Comparison of ENCODE assay signal across 10 cellular contexts in the genomic region with DNA sequence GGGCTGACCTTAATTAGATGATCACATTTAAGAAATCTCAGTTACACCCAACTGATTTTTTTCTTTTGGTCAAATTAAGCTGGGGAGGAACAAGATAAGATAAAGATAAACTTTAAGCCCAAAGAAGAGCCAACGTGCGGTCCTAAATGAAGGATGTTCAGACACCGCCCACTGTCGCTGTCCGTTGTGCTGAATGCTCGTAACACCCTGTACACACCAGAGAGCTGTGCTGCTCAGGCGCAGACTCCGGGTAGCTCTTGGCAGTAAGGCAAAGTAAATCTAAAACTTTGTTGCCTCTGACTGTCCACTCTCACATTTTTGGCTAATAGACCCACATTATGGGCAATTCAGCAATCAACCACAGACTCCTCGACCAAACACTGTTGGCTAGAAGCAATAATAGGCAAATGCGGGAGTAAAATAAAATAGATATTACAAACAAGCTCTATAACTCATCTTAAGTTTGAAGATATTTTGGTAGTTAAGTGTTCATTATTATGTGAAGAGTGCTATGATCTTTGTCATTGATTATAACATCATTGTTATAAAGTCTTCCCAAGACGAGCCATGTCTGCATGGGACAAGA. TPM values are rescaled to one million over a fixed set of nuclear protein-coding genes. Genes with fewer than 3 reads are reported as not detected.
A peak's percentile ranks its signal among the peaks of the same experiment; 100 is the strongest.
DNase-seq lines count a peak whose midpoint lies in the region; ATAC-seq and TF ChIP-seq lines count a peak whose summit lies in the region.
"Had no signal": no experiment of that assay in that cellular context is flagged by ENCODE, and none has a peak within 500 bp of the region (broad histone marks: within the 10 kb centered on the region; RNA-seq: fewer than 3 reads in every experiment).

No MANE protein-coding gene starts in this region.

- no peak for ATAC-seq in HG02571 (IDR thresholded peaks at IDR 0.05; ENCODE audit: unreplicated experiment)

- no peak overlapping the region for H4K12ac ChIP-seq in trophoblast cell (ENCODE audit: low read depth, low read length)

- H2BK120ac ChIP-seq in trophoblast cell (ENCODE audit: insufficient read depth, low read length, poor library complexity): no peak overlapping the region

- no peak overlapping the region for H4K91ac ChIP-seq in trophoblast cell (ENCODE audit: low read depth, low read length)

- no peak overlapping the region for H3K9ac ChIP-seq in colonic mucosa (ENCODE audit: low read depth in 2 of 2, low read length in 2 of 2)
- no peak overlapping the region for H3K9ac ChIP-seq in trophoblast cell (ENCODE audit: low read length)

- H4K8ac ChIP-seq in trophoblast cell (ENCODE audit: low read depth, low read length): no peak overlapping the region

- no peaks in the 10 kb centered on the region for H3K79me1 ChIP-seq in trophoblast cell (ENCODE audit: low read length)

- H3K36me3 ChIP-seq in colonic mucosa (no peaks in the 10 kb centered on the region), trophoblast cell (ENCODE audit: control insufficient read depth in 1 of 2, insufficient read depth in 2 of 2, low read length in 2 of 2) (no peaks in the 10 kb centered on the region), sigmoid colon (no peaks in the 10 kb centered on the region)
- no peaks in the 10 kb centered on the region for H3K36me3 ChIP-seq in effector memory CD4-positive, alpha-beta T cell (ENCODE audit: control insufficient read depth, insufficient read depth, low read length)
- H3K36me3 ChIP-seq: left ventricle myocardium inferior had no signal

- no peak overlapping the region for H3K4me3 ChIP-seq in colonic mucosa
- no peak overlapping the region for H3K4me3 ChIP-seq in trophoblast cell (ENCODE audit: low read depth, low read length)
- no peak overlapping the region for H3K4me3 ChIP-seq in effector memory CD4-positive, alpha-beta T cell (ENCODE audit: insufficient read depth, low read depth, low read length, poor library complexity, severe bottlenecking)
- no peak overlapping the region for H3K4me3 ChIP-seq in sigmoid colon
- H3K4me3 ChIP-seq: left ventricle myocardium inferior had no signal

- no peak overlapping the region for H3K23ac ChIP-seq in trophoblast cell (ENCODE audit: low read length)

- intact Hi-C loops in colonic mucosa (cut with DNase I) (no loop called here), sigmoid colon (cut with DNase I) (no loop called here)

- peak; percentile 24 for DNase-seq in activated CD4-positive, alpha-beta T cell treated with anti-CD3 and anti-CD28 coated beads for 48 hours
- no peak for DNase-seq in activated CD4-positive, alpha-beta T cell treated with anti-CD3 and anti-CD28 coated beads, Interleukin-2, amount 50 U/mL, for 1 hour
- DNase-seq in NCI-H69 (lab: John Stamatoyannopoulos, UW): peak; percentile 44
- DNase-seq in colonic mucosa: peak; percentile 25
- DNase-seq in trophoblast cell: peak; percentile 18 to 58
- no peak for DNase-seq in effector memory CD4-positive, alpha-beta T cell
- DNase-seq in sigmoid colon: no peak
- DNase-seq: left ventricle myocardium inferior, NCI-H2029 had no signal

- H3K27ac ChIP-seq in colonic mucosa (no peak overlapping the region), trophoblast cell (ENCODE audit: low read depth, low read length) (no peak overlapping the region), sigmoid colon (no peak overlapping the region)
- no peak overlapping the region for H3K27ac ChIP-seq in effector memory CD4-positive, alpha-beta T cell (ENCODE audit: insufficient read depth, low read length, poor library complexity, severe bottlenecking)
- H3K27ac ChIP-seq: left ventricle myocardium inferior had no signal

- no peaks in the 10 kb centered on the region for H3K9me3 ChIP-seq in colonic mucosa
- H3K9me3 ChIP-seq in trophoblast cell (ENCODE audit: insufficient read depth, low read depth, low read length): peaks cover 1% of the 10 kb centered on the region
- H3K9me3 ChIP-seq in effector memory CD4-positive, alpha-beta T cell (ENCODE audit: control insufficient read depth, low read length): no peaks in the 10 kb centered on the region
- no peaks in the 10 kb centered on the region for H3K9me3 ChIP-seq in sigmoid colon

- no peaks in the 10 kb centered on the region for H3K79me2 ChIP-seq in trophoblast cell (ENCODE audit: control insufficient read depth, insufficient read depth, low read length, poor library complexity)

- H3K4me2 ChIP-seq in trophoblast cell (ENCODE audit: low read length): no peak overlapping the region

- WGBS in trophoblast cell (ENCODE audit: extremely low coverage, insufficient coverage, insufficient read length): no CpG with 5 or more reads among the region's 11 CpGs
- 39 to 46% methylated on average over 11 of the region's 11 CpGs for WGBS in sigmoid colon, 2 donors

- TF ChIP-seq CTCF in colonic mucosa (IDR thresholded peaks at IDR 0.05) (no peak), sigmoid colon (IDR thresholded peaks at IDR 0.05) (no peak)

- no peaks in the 10 kb centered on the region for H3K4me1 ChIP-seq in colonic mucosa
- no peaks in the 10 kb centered on the region for H3K4me1 ChIP-seq in trophoblast cell (ENCODE audit: control insufficient read depth in 1 of 2, insufficient read depth in 2 of 2, low read length in 2 of 2)
- no peaks in the 10 kb centered on the region for H3K4me1 ChIP-seq in effector memory CD4-positive, alpha-beta T cell (ENCODE audit: control insufficient read depth, insufficient read depth, low read length, poor library complexity, severe bottlenecking)
- no peaks in the 10 kb centered on the region for H3K4me1 ChIP-seq in sigmoid colon
- H3K4me1 ChIP-seq: left ventricle myocardium inferior had no signal

- TF ChIP-seq POLR2A in sigmoid colon (IDR thresholded peaks at IDR 0.05): no peak

- H2BK12ac ChIP-seq in trophoblast cell (ENCODE audit: low read length): no peak overlapping the region

- TF ChIP-seq EP300 in sigmoid colon (IDR thresholded peaks at IDR 0.05): no peak

- no peak overlapping the region for H2AFZ ChIP-seq in trophoblast cell (ENCODE audit: insufficient read depth, low read length, poor library complexity)

- H2BK5ac ChIP-seq in trophoblast cell (ENCODE audit: low read depth, low read length, poor library complexity): no peak overlapping the region

- H3K14ac ChIP-seq in trophoblast cell (ENCODE audit: low read length): no peak overlapping the region

- no peaks in the 10 kb centered on the region for H3K27me3 ChIP-seq in colonic mucosa
- H3K27me3 ChIP-seq in trophoblast cell (ENCODE audit: insufficient read depth, low read length): no peaks in the 10 kb centered on the region
- H3K27me3 ChIP-seq in effector memory CD4-positive, alpha-beta T cell (replicated peaks; ENCODE audit: control insufficient read depth, insufficient read depth, low read length, poor library complexity, severe bottlenecking): no peaks in the 10 kb centered on the region
- no peaks in the 10 kb centered on the region for H3K27me3 ChIP-seq in sigmoid colon

- H3K18ac ChIP-seq in trophoblast cell (ENCODE audit: low read length): no peak overlapping the region

- H3K4ac ChIP-seq in trophoblast cell (ENCODE audit: low read depth, low read length): no peak overlapping the region

- no peak overlapping the region for H2AK5ac ChIP-seq in trophoblast cell (ENCODE audit: low read length)

RNA-seq across cellular contexts. Expression of gene PLPP4, which starts 57.1 kb away (rescaled TPM):
- under 1 TPM in 1 of 2 donors, not detected in 1; 0.61 TPM for total RNA-seq in colonic mucosa
- 3.8 and 4.7 TPM in 2 replicates for polyA plus RNA-seq in trophoblast cell (2013)
- 1 to 10 TPM; 1.7 to 3.2 (median 2.7) TPM for total RNA-seq in sigmoid colon
- polyA plus RNA-seq in sigmoid colon: under 1 TPM in 1 of 3 donors, not detected in 2; 0.96 TPM
- total RNA-seq: left ventricle myocardium inferior had no signal

Comparison
In these comparisons a context has a peak if more than half of its experiments do, and no peak if none do; other contexts are left out.
1. DNase-seq: peak in activated CD4-positive, alpha-beta T cell treated with anti-CD3 and anti-CD28 coated beads for 48 hours (single experiment), NCI-H69 (single experiment), colonic mucosa (single experiment) and trophoblast cell (2 of 2); none in activated CD4-positive, alpha-beta T cell treated with anti-CD3 and anti-CD28 coated beads, Interleukin-2, amount 50 U/mL, for 1 hour (single experiment), effector memory CD4-positive, alpha-beta T cell (0 of 3) and sigmoid colon (single experiment).